In genomic region chr17:40218740-40219072, GRCh38 we compare ENCODE assay signal across 7 cellular contexts. TPM values are rescaled to one million over a fixed set of nuclear protein-coding genes. Genes with fewer than 3 reads are reported as not detected.
A peak's percentile ranks its signal among the peaks of the same experiment; 100 is the strongest.
DNase-seq lines count a peak whose midpoint lies in the region; ATAC-seq and TF ChIP-seq lines count a peak whose summit lies in the region.

No MANE protein-coding gene starts in this region.

- WGBS in esophagus squamous epithelium, 2 donors = 2 to 4% methylated on average over 13 of the region's 13 CpGs

- no peak for TF ChIP-seq POLR2A in esophagus squamous epithelium (IDR thresholded peaks at IDR 0.05)

- intact Hi-C loops in esophagus squamous epithelium (cut with DNase I) = no loop called here

- peak; percentile 21 for DNase-seq in NK-92 (lab: John Stamatoyannopoulos, UW; ENCODE audit: unreplicated experiment)
- peak; percentile 59 for DNase-seq in activated T-cell treated with anti-CD3 and anti-CD28 coated beads, Interleukin-2, amount 50 U/mL, for 4 hours
- DNase-seq in esophagus squamous epithelium (lab: John Stamatoyannopoulos, UW) = peak; percentile 16
- peak; percentile 38 to 48 for DNase-seq in stimulated activated CD8-positive, alpha-beta memory T cell treated with anti-CD3 and anti-CD28 coated beads, Interleukin-7, amount 100 ng/mL, for 1 hour (ENCODE audit: low read depth in 2 of 2)

- no peaks in the 10 kb centered on the region for H3K9me3 ChIP-seq in esophagus squamous epithelium
- H3K9me3 ChIP-seq in muscle layer of duodenum (ENCODE audit: control insufficient read depth in 1 of 2, low read length in 2 of 2) = no peaks in the 10 kb centered on the region

- no peaks in the 10 kb centered on the region for H3K9me3 Mint-ChIP-seq in activated T-cell treated with anti-CD3 and anti-CD28 coated beads, Interleukin-2, amount 50 U/mL, for 4 hours

- peak overlapping the region; percentile 96 to 98 (median 96) for H3K27ac ChIP-seq in esophagus squamous epithelium
- peak overlapping the region; percentile 90 for H3K27ac ChIP-seq in muscle layer of duodenum (ENCODE audit: low read length)

- peaks cover 2% of the 10 kb centered on the region for H3K36me3 Mint-ChIP-seq in activated T-cell treated with anti-CD3 and anti-CD28 coated beads, Interleukin-2, amount 50 U/mL, for 4 hours (ENCODE audit: insufficient read depth)

- H3K4me3 ChIP-seq in esophagus squamous epithelium (peak overlapping the region; percentile 69 to 88 (median 81)), muscle layer of duodenum (ENCODE audit: low read depth in 1 of 2, low read length in 2 of 2) (peak overlapping the region; percentile 77 to 86)

- H3K36me3 ChIP-seq in esophagus squamous epithelium = no peaks in the 10 kb centered on the region
- no peaks in the 10 kb centered on the region for H3K36me3 ChIP-seq in muscle layer of duodenum (ENCODE audit: control insufficient read depth in 1 of 2, insufficient read depth in 2 of 2, low read length in 2 of 2)

- H3K4me1 Mint-ChIP-seq in activated T-cell treated with anti-CD3 and anti-CD28 coated beads, Interleukin-2, amount 50 U/mL, for 4 hours (ENCODE audit: low read depth) = peaks cover 25% of the 10 kb centered on the region

- peak; percentile 43 for ATAC-seq in GM18520 (IDR thresholded peaks at IDR 0.05; ENCODE audit: unreplicated experiment)
- ATAC-seq in HG03280 (IDR thresholded peaks at IDR 0.05; ENCODE audit: unreplicated experiment) = peak; percentile 54
- peak; percentile 66 to 71 for ATAC-seq in activated T-cell treated with anti-CD3 and anti-CD28 coated beads, Interleukin-2, amount 50 U/mL, for 4 hours

- TF ChIP-seq CTCF in esophagus squamous epithelium (IDR thresholded peaks at IDR 0.05) = no peak

- H3K4me3 Mint-ChIP-seq in activated T-cell treated with anti-CD3 and anti-CD28 coated beads, Interleukin-2, amount 50 U/mL, for 4 hours = peak overlapping the region; percentile 93

- H3K4me1 ChIP-seq in esophagus squamous epithelium (peaks cover 9 to 37% (median 13%) of the 10 kb centered on the region in 3 donors), muscle layer of duodenum (ENCODE audit: control insufficient read depth in 1 of 2, insufficient read depth in 2 of 2, low read length in 2 of 2) (peaks cover 0 to 6% of the 10 kb centered on the region in 2 donors)

- H3K27me3 ChIP-seq in esophagus squamous epithelium (no peaks in the 10 kb centered on the region), muscle layer of duodenum (ENCODE audit: low read depth, low read length) (no peaks in the 10 kb centered on the region)

- H3K27me3 Mint-ChIP-seq in activated T-cell treated with anti-CD3 and anti-CD28 coated beads, Interleukin-2, amount 50 U/mL, for 4 hours (ENCODE audit: low read depth) = no peaks in the 10 kb centered on the region

RNA-seq across cellular contexts. Expression of gene WIPF2, which starts 0.4 kb away (rescaled TPM):
- total RNA-seq in activated T-cell treated with anti-CD3 and anti-CD28 coated beads, Interleukin-2, amount 50 U/mL, for 4 hours = 10 to 100 TPM; 21.3 to 24.6 (median 22.1) TPM
- 10 to 100 TPM in 3 of 4 donors, 1 to 10 TPM in 1; 9.8 to 13.8 (median 11.2) TPM for total RNA-seq in esophagus squamous epithelium

RNA-seq across cellular contexts. Expression of gene RAPGEFL1, which starts 41.4 kb away (rescaled TPM):
- 1 to 10 TPM; 5.7 to 6.7 (median 6.1) TPM for total RNA-seq in activated T-cell treated with anti-CD3 and anti-CD28 coated beads, Interleukin-2, amount 50 U/mL, for 4 hours
- 100 to 1,000 TPM in 3 of 4 donors, 10 to 100 TPM in 1; 70.1 to 182 (median 144) TPM for total RNA-seq in esophagus squamous epithelium

Comparison
In these comparisons a context has a peak if more than half of its experiments do, and no peak if none do; other contexts are left out.
1. Peak in every context shown above with its lines: DNase-seq, ATAC-seq, H3K4me3 ChIP-seq and H3K27ac ChIP-seq.
2. RNA of gene RAPGEFL1, which starts 41.4 kb away (total RNA-seq): 70.1 to 182 TPM in esophagus squamous epithelium; 5.7 to 6.7 TPM in activated T-cell treated with anti-CD3 and anti-CD28 coated beads, Interleukin-2, amount 50 U/mL, for 4 hours; every median in the first group is over 4 times any median in the second.